ENCODE assay signal across 8 cellular contexts in genomic region chr15:64775551-64776401, GRCh38. TPM values are rescaled to one million over a fixed set of nuclear protein-coding genes. Genes with fewer than 3 reads are reported as not detected.
A peak's percentile ranks its signal among the peaks of the same experiment; 100 is the strongest.
DNase-seq lines count a peak whose midpoint lies in the region; ATAC-seq and TF ChIP-seq lines count a peak whose summit lies in the region.

RBPMS2 (minus strand) TSS chr15:64775589; CDS start chr15:64775319, 270 bp downstream.

- peak within 1 kb of the TSS; percentile 13; the same call in 1 of the 2 replicates for H3K4me3 ChIP-seq in LNCaP clone FGC (ENCODE audit: low read depth, low read length)
- H3K4me3 ChIP-seq in choroid plexus epithelial cell (ENCODE audit: low read depth, low read length): peak within 1 kb of the TSS; percentile 49
- H3K4me3 ChIP-seq in mononuclear cell (ENCODE audit: low read length): peak within 1 kb of the TSS; percentile 23
- peak within 1 kb of the TSS; percentile 71 to 81 for H3K4me3 ChIP-seq in aorta (ENCODE audit: low read length in 2 of 2)

- POLR2A ChIA-PET in CD4-positive, alpha-beta T cell (lab: Charles Lee): no interaction called here

- no peaks in the 10 kb centered on the region for H3K4me1 Mint-ChIP-seq in CD4-positive, alpha-beta T cell (ENCODE audit: low read depth)

- H3K36me3 ChIP-seq in aorta (ENCODE audit: control insufficient read depth in 1 of 2, insufficient read depth in 2 of 2, low read length in 1 of 2): no peaks in the 10 kb centered on the region

- H3K27ac ChIP-seq in CD4-positive, alpha-beta T cell (ENCODE audit: low read depth, low read length): no peak within 1 kb of the TSS
- no peak within 1 kb of the TSS for H3K27ac ChIP-seq in aorta (ENCODE audit: low read depth in 1 of 2, low read length in 2 of 2)

- no peak for DNase-seq in CD4-positive, alpha-beta T cell
- DNase-seq in LNCaP clone FGC (ENCODE audit: low read depth): no peak
- DNase-seq in choroid plexus epithelial cell (ENCODE audit: low read depth): no peak
- no peak for DNase-seq in aorta
- DNase-seq in NCI-H2029 treated with DMSO at 0.1 percent for 48 hours (lab: John Stamatoyannopoulos, UW): no peak
- no peak for DNase-seq in NOMO-1 treated with dmso at 0.1 percent for 144 hours (lab: John Stamatoyannopoulos, UW; ENCODE audit: unreplicated experiment)

- H3K9me3 ChIP-seq in CD4-positive, alpha-beta T cell (ENCODE audit: control insufficient read depth, low read length): no peaks in the 10 kb centered on the region
- H3K9me3 ChIP-seq in mononuclear cell (ENCODE audit: low read depth, low read length) (no peaks in the 10 kb centered on the region), aorta (ENCODE audit: control insufficient read depth, low read length) (no peaks in the 10 kb centered on the region)

- no peak within 1 kb of the TSS for H3K27ac Mint-ChIP-seq in CD4-positive, alpha-beta T cell

- 1% methylated on average over 35 to 87 of the region's 90 CpGs for WGBS in aorta, 2 donors

- peaks cover 63% of the 10 kb centered on the region for H3K27me3 Mint-ChIP-seq in CD4-positive, alpha-beta T cell

- peaks cover 26% of the 10 kb centered on the region for H3K27me3 ChIP-seq in CD4-positive, alpha-beta T cell (ENCODE audit: control insufficient read depth, insufficient read depth, low read length)
- H3K27me3 ChIP-seq in mononuclear cell (ENCODE audit: insufficient read depth, low read length): peaks cover 48% of the 10 kb centered on the region
- H3K27me3 ChIP-seq in aorta (ENCODE audit: control insufficient read depth in 1 of 2, insufficient read depth in 2 of 2, low read length in 1 of 2): no peaks in the 10 kb centered on the region

- H3K4me3 Mint-ChIP-seq in CD4-positive, alpha-beta T cell: peak within 1 kb of the TSS; percentile 79

- CTCF ChIA-PET in CD4-positive, alpha-beta T cell (lab: Charles Lee): no interaction called here

- H3K4me1 ChIP-seq in mononuclear cell (ENCODE audit: insufficient read depth, low read length) (no peaks in the 10 kb centered on the region), aorta (ENCODE audit: control insufficient read depth in 1 of 2, insufficient read depth in 2 of 2, low read length in 2 of 2) (no peaks in the 10 kb centered on the region)

- H3K9me3 Mint-ChIP-seq in CD4-positive, alpha-beta T cell: no peaks in the 10 kb centered on the region

- intact Hi-C loops in CD4-positive, alpha-beta T cell (cut with DNase I, micrococcal nuclease): no loop called here
- intact Hi-C loops in aorta (cut with DNase I): no loop called here

- no peak for TF ChIP-seq CTCF in CD4-positive, alpha-beta T cell (IDR thresholded peaks at IDR 0.05)
- TF ChIP-seq CTCF in LNCaP clone FGC (IDR thresholded peaks at IDR 0.05; ENCODE audit: control insufficient read depth, extremely low read depth, insufficient read depth) (no peak), choroid plexus epithelial cell (conservative IDR thresholded peaks at IDR 0.05; ENCODE audit: low read depth, low read length) (no peak)

- no peaks in the 10 kb centered on the region for H3K36me3 Mint-ChIP-seq in CD4-positive, alpha-beta T cell (ENCODE audit: low read depth)

- peak; percentile 43 for ATAC-seq in CD4-positive, alpha-beta T cell (ENCODE audit: poor library complexity)
- ATAC-seq in aorta (ENCODE audit: low FRiP score): no peak
- ATAC-seq in HG02852 (IDR thresholded peaks at IDR 0.05; ENCODE audit: unreplicated experiment): no peak

RNA-seq across cellular contexts. Expression of gene RBPMS2, which starts in this region (rescaled TPM):
- total RNA-seq in CD4-positive, alpha-beta T cell: not detected
- total RNA-seq in mononuclear cell: 0.10 TPM
- total RNA-seq in aorta: 1 to 10 TPM; 6.9 to 9.9 TPM
- polyA plus RNA-seq in aorta: 1 to 10 TPM in 1 of 2 donors, under 1 TPM in 1; 0.51 to 1.0 TPM

Comparison
In these comparisons a context has a peak if more than half of its experiments do, and no peak if none do; other contexts are left out.
1. Peak in ATAC-seq in CD4-positive, alpha-beta T cell; RNA of the gene not detected or under 1 TPM.
2. H3K4me3 ChIP-seq: peak in every context shown above with its lines; median percentile 76 in aorta; 49 in choroid plexus epithelial cell; 23 in mononuclear cell; 13 in LNCaP clone FGC.